In the genomic region with DNA sequence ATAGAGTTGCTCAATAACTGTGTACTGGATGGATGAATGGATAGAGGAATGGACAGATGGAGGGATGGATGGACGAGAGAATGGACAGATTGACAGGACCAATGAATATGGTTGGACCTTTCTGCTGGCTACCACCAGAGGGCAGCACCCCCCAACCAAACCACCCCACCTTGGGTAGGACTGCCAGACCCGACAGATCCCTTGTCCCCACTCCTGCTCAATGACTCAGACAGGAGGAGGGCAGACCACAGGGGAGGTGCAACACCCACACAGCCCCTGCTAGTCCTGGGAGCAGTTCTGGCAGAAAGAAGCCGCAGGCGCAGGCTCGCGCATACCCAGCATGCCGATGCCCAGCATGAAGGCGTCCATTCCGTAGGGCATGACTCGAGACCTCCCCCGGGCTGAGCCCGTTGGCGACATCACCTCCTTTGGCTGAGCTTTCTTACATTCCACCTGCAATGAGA, we compare ENCODE assay signal across 8 cellular contexts. TPM values are rescaled to one million over a fixed set of nuclear protein-coding genes. Genes with fewer than 3 reads are reported as not detected.
A peak's percentile ranks its signal among the peaks of the same experiment; 100 is the strongest.
DNase-seq lines count a peak whose midpoint lies in the region; ATAC-seq and TF ChIP-seq lines count a peak whose summit lies in the region.

No MANE protein-coding gene starts in this region.

- H3K9me2 ChIP-seq in SK-N-SH = no peaks in the 10 kb centered on the region

- H3K4me1 ChIP-seq in SK-N-SH (ENCODE audit: control insufficient read depth in 1 of 2, insufficient read depth in 2 of 2, low read depth in 1 of 2, low read length in 1 of 2) (peaks cover 0 to 5% of the 10 kb centered on the region in 2 experiments; a peak in 1 of 4 replicates), upper lobe of left lung (peaks cover 1 to 5% (median 2%) of the 10 kb centered on the region in 4 donors)

- WGBS in SK-N-SH (ENCODE audit: low lambda C conversion rate) = under 1% methylated on average over 5 of the region's 13 CpGs
- WGBS in upper lobe of left lung, 2 donors = 60 to 61% methylated on average over 10 to 13 of the region's 13 CpGs

- H3F3A ChIP-seq in SK-N-SH (replicated peaks; ENCODE audit: insufficient read depth) = no peaks in the 10 kb centered on the region

- TF ChIP-seq EP300 in SK-N-SH (IDR thresholded peaks at IDR 0.05; ENCODE audit: borderline replicate concordance in 1 of 2, low read depth in 1 of 2, low read length in 1 of 2) = 0 out of 4 replicates have a peak, but pooled peaks of 1 of the 2 experiments have one; percentile 19
- no peak for TF ChIP-seq EP300 in upper lobe of left lung (IDR thresholded peaks at IDR 0.05)

- peak; percentile 86 for DNase-seq in ELR (ENCODE audit: low read depth)
- DNase-seq in LoVo (ENCODE audit: low spot score) = peak; percentile 82
- peak; percentile 93 for DNase-seq in SK-N-SH
- peak; percentile 78 for DNase-seq in activated naive CD4-positive, alpha-beta T cell treated with anti-CD3 and anti-CD28 coated beads, Interleukin-2, amount 50 U/mL, for 16 hours
- DNase-seq in head of caudate nucleus = peak; percentile 77 to 93 (median 84)
- DNase-seq in posterior vena cava (ENCODE audit: low spot score) = peak; percentile 88
- DNase-seq in upper lobe of left lung = peak; percentile 67 to 72

- peak; percentile 84 to 91 for ATAC-seq in upper lobe of left lung (ENCODE audit: low FRiP score in 2 of 2)
- no peak for ATAC-seq in HG02885 (IDR thresholded peaks at IDR 0.05; ENCODE audit: poor library complexity, unreplicated experiment)

- TF ChIP-seq CTCF in SK-N-SH (IDR thresholded peaks at IDR 0.05) = peak; percentile 93
- peak; percentile 73 to 89 (median 83) for TF ChIP-seq CTCF in upper lobe of left lung (IDR thresholded peaks at IDR 0.05)

- no peak overlapping the region for H3K27ac ChIP-seq in SK-N-SH (ENCODE audit: low read depth in 2 of 2, low read length in 1 of 2)
- H3K27ac ChIP-seq in upper lobe of left lung = no peak overlapping the region

- H3K27me3 ChIP-seq in SK-N-SH (ENCODE audit: insufficient read depth) (no peaks in the 10 kb centered on the region), upper lobe of left lung (peaks cover 0 to 5% (median 2%) of the 10 kb centered on the region in 4 donors)

- peak; percentile 95 for TF ChIP-seq RAD21 in SK-N-SH (IDR thresholded peaks at IDR 0.05; ENCODE audit: low read length)

- no peak for TF ChIP-seq POLR2A in upper lobe of left lung (IDR thresholded peaks at IDR 0.05)

- H3K79me2 ChIP-seq in SK-N-SH (ENCODE audit: insufficient read depth) = no peaks in the 10 kb centered on the region

- H4K20me1 ChIP-seq in SK-N-SH (ENCODE audit: insufficient read depth) = no peaks in the 10 kb centered on the region

- no peaks in the 10 kb centered on the region for H3K36me3 ChIP-seq in SK-N-SH (replicated peaks in 1 of 2; ENCODE audit: control insufficient read depth in 1 of 2, insufficient read depth in 2 of 2, low read length in 1 of 2)
- H3K36me3 ChIP-seq in upper lobe of left lung = no peaks in the 10 kb centered on the region

- H3K9me3 ChIP-seq in SK-N-SH = no peaks in the 10 kb centered on the region
- no peaks in the 10 kb centered on the region for H3K9me3 ChIP-seq in upper lobe of left lung

- POLR2A ChIA-PET in SK-N-SH (lab: Yijun Ruan, JAX) = no interaction called here

- H3K4me3 ChIP-seq in SK-N-SH (ENCODE audit: low read depth in 2 of 2, low read length in 1 of 2) (no peak overlapping the region), upper lobe of left lung (no peak overlapping the region)

- CTCF ChIA-PET in SK-N-SH (lab: Yijun Ruan, JAX) = interaction anchor here (0.6 to 1.9 kb wide), 21 partner anchors 8 to 110 kb away, joined by 3 to 32 read pairs (median 4); a partner anchor contains a TSS

- no peak overlapping the region for H3K9ac ChIP-seq in SK-N-SH

- H3K4me2 ChIP-seq in SK-N-SH = peak overlapping the region; percentile 32; the same call in 1 of the 2 replicates

- intact Hi-C loops in head of caudate nucleus (cut with DNase I) = loop anchor here (2.0 kb wide), 1 partner anchor 74 kb away; no protein-coding TSS in a partner anchor
- intact Hi-C loops in posterior vena cava (cut with DNase I) = loop anchor here in 1 of 2 donors (5.0 kb wide), 1 partner anchor 71 kb away; no protein-coding TSS in a partner anchor

- H2AFZ ChIP-seq in SK-N-SH (ENCODE audit: low read depth) = no peak overlapping the region

TF ChIP-seq in SK-N-SH, 30 proteins besides CTCF, POLR2A, EP300 and RAD21 (continues in another document):
- TF ChIP-seq FOSL2 (IDR thresholded peaks at IDR 0.05; ENCODE audit: borderline replicate concordance, low read depth) (peak; percentile 59; the same call in 1 of the 2 replicates), SIN3A (IDR thresholded peaks at IDR 0.05; ENCODE audit: borderline replicate concordance, low read depth, low read length) (peak; percentile 65; the same call in 1 of the 2 replicates), TAF1 (IDR thresholded peaks at IDR 0.05; ENCODE audit: borderline replicate concordance, low read depth, low read length) (no peak), NFIC (IDR thresholded peaks at IDR 0.05; ENCODE audit: borderline replicate concordance) (no peak), NRF1 (IDR thresholded peaks at IDR 0.05; ENCODE audit: low read depth, low read length) (peak; percentile 34; the same call in 1 of the 2 replicates), TCF12 (IDR thresholded peaks at IDR 0.05) (peak; percentile 29; the same call in 1 of the 2 replicates), GABPA (IDR thresholded peaks at IDR 0.05; ENCODE audit: low read depth) (no peak), POLR2AphosphoS5 (IDR thresholded peaks at IDR 0.05; ENCODE audit: low read depth, low read length) (0 out of 2 replicates have a peak, but pooled peaks have one; percentile 23), GATA2 (CRISPR knock-in tag; IDR thresholded peaks at IDR 0.05) (no peak), ELF1 (IDR thresholded peaks at IDR 0.05) (no peak), RXRA (IDR thresholded peaks at IDR 0.05; ENCODE audit: borderline replicate concordance, low read depth) (no peak), YY1 (IDR thresholded peaks at IDR 0.05; ENCODE audit: low read depth) (no peak), TEAD4 (IDR thresholded peaks at IDR 0.05; ENCODE audit: borderline replicate concordance, insufficient read depth) (no peak), FOXJ3 (CRISPR knock-in tag; IDR thresholded peaks at IDR 0.05) (no peak)
- TF ChIP-seq, protein P1, sequence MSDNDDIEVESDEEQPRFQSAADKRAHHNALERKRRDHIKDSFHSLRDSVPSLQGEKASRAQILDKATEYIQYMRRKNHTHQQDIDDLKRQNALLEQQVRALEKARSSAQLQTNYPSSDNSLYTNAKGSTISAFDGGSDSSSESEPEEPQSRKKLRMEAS (IDR thresholded peaks at IDR 0.05; ENCODE audit: low read depth) = peak; percentile 72; the same call in 1 of the 2 replicates
- TF ChIP-seq, protein P2, sequence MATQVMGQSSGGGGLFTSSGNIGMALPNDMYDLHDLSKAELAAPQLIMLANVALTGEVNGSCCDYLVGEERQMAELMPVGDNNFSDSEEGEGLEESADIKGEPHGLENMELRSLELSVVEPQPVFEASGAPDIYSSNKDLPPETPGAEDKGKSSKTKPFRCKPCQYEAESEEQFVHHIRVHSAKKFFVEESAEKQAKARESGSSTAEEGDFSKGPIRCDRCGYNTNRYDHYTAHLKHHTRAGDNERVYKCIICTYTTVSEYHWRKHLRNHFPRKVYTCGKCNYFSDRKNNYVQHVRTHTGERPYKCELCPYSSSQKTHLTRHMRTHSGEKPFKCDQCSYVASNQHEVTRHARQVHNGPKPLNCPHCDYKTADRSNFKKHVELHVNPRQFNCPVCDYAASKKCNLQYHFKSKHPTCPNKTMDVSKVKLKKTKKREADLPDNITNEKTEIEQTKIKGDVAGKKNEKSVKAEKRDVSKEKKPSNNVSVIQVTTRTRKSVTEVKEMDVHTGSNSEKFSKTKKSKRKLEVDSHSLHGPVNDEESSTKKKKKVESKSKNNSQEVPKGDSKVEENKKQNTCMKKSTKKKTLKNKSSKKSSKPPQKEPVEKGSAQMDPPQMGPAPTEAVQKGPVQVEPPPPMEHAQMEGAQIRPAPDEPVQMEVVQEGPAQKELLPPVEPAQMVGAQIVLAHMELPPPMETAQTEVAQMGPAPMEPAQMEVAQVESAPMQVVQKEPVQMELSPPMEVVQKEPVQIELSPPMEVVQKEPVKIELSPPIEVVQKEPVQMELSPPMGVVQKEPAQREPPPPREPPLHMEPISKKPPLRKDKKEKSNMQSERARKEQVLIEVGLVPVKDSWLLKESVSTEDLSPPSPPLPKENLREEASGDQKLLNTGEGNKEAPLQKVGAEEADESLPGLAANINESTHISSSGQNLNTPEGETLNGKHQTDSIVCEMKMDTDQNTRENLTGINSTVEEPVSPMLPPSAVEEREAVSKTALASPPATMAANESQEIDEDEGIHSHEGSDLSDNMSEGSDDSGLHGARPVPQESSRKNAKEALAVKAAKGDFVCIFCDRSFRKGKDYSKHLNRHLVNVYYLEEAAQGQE (IDR thresholded peaks at IDR 0.05; ENCODE audit: low read depth, low read length) = no peak
- TF ChIP-seq, protein P3, sequence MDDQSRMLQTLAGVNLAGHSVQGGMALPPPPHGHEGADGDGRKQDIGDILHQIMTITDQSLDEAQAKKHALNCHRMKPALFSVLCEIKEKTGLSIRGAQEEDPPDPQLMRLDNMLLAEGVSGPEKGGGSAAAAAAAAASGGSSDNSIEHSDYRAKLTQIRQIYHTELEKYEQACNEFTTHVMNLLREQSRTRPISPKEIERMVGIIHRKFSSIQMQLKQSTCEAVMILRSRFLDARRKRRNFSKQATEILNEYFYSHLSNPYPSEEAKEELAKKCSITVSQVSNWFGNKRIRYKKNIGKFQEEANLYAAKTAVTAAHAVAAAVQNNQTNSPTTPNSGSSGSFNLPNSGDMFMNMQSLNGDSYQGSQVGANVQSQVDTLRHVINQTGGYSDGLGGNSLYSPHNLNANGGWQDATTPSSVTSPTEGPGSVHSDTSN (IDR thresholded peaks at IDR 0.05) = peak; percentile 61

RNA-seq across cellular contexts. Expression of a gene that starts 12.4 kb away (rescaled TPM):
- polyA plus RNA-seq in SK-N-SH (2012; rRNA removed) = 1.3 and 1.7 TPM in 2 replicates
- polyA plus RNA-seq in SK-N-SH (2012; cell fraction: cytosol; rRNA removed) = 1.4 and 1.5 TPM in 2 replicates
- 1.7 and 2.2 TPM in 2 replicates for polyA plus RNA-seq in SK-N-SH (2012; cell fraction: nucleus; rRNA removed)
- total RNA-seq in posterior vena cava = 1 to 10 TPM in 1 of 2 donors, under 1 TPM in 1; 0.28 to 1.0 TPM
- under 1 TPM in 5 of 6 donors, not detected in 1; 0.43 to 0.91 (median 0.49) TPM for total RNA-seq in upper lobe of left lung

RNA-seq across cellular contexts. Expression of a gene that starts 29.0 kb away (rescaled TPM):
- not detected in 2 replicates for polyA plus RNA-seq in SK-N-SH (2012; rRNA removed)
- polyA plus RNA-seq in SK-N-SH (2012; cell fraction: cytosol; rRNA removed) = not detected in 2 replicates
- polyA plus RNA-seq in SK-N-SH (2012; cell fraction: nucleus; rRNA removed) = not detected in 2 replicates
- total RNA-seq in posterior vena cava (1 to 10 TPM in 1 of 2 donors, not detected in 1; 2.0 TPM), upper lobe of left lung (100 to 1,000 TPM in 2 of 6 donors, 10 to 100 TPM in 4; 10.5 to 412 (median 70.3) TPM)

RNA-seq across cellular contexts. Expression of a gene that starts 54.5 kb away (rescaled TPM):
- 1.1 and 1.4 TPM in 2 replicates for polyA plus RNA-seq in SK-N-SH (2012; rRNA removed)
- polyA plus RNA-seq in SK-N-SH (2012; cell fraction: cytosol; rRNA removed) = 1.4 and 1.6 TPM in 2 replicates
- 1.4 and 1.5 TPM in 2 replicates for polyA plus RNA-seq in SK-N-SH (2012; cell fraction: nucleus; rRNA removed)
- total RNA-seq in posterior vena cava (under 1 TPM; 0.69 to 0.71 TPM), upper lobe of left lung (1 to 10 TPM in 5 of 6 donors, under 1 TPM in 1; 1.00 to 5.2 (median 2.9) TPM)
